22 cellular contexts compared by ENCODE assay signal in the genomic region with DNA sequence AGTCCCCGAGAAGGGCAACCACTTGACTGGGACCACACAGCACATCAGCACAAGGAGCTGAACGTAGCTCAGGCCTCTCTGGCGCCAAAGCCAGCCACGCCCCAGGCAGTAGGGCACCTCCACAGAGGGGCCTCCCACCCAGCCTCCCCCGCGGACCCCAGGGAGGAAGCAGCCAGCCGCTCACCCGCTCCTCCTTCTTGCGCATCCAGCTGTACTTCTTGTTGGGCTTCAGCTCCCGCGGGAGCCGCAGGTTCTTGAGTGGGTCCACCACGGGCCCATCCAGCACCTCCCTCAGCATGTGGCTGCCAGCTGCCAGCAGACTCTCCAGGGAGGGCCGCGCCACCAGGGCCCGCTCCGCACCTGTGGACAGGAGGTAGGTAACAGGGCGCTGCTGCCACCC.
"Had no signal": no experiment of that assay in that cellular context is flagged by ENCODE, and none has a peak within 500 bp of the region (broad histone marks: within the 10 kb centered on the region; RNA-seq: fewer than 3 reads in every experiment).

No MANE protein-coding gene starts in this region.

- H3K27me3 ChIP-seq: hepatocyte, neural progenitor cell, suprapubic skin, thyroid gland, upper lobe of left lung, uterus had no signal

- ATAC-seq: left cardiac atrium; lower lobe of right lung; natural killer cell treated with Interleukin-12 subunit alpha and Interleukin-12 subunit beta and Interleukin-15 and Interleukin-18, amount 100 ng/mL, for 72 hours; sciatic nerve; stimulated activated naive CD8-positive, alpha-beta T cell treated with anti-CD3 and anti-CD28 coated beads, Interleukin-15, Interleukin-2, amounts not matched to agents 100 U/mL and 50 U/mL, for 24 hours had no signal

- H3K4me1 ChIP-seq: neural progenitor cell had no signal

- H3K4me3 ChIP-seq: hepatocyte, left ventricle myocardium inferior, lower lobe of right lung, neural progenitor cell, prostate gland, skin epidermis, suprapubic skin, thyroid gland, upper lobe of left lung, uterus had no signal

- H3K9me3 ChIP-seq: left ventricle myocardium inferior, lower lobe of right lung, prostate gland, suprapubic skin, thyroid gland, upper lobe of left lung, uterus had no signal

- H3K9ac ChIP-seq: neural progenitor cell, parathyroid adenoma had no signal

- H2AFZ ChIP-seq: hepatocyte, neural progenitor cell, parathyroid adenoma had no signal

- DNase-seq: dermis blood vessel endothelial cell; erythroblast; foreskin melanocyte; head of caudate nucleus; kidney; left cardiac atrium; left ventricle myocardium inferior; lower lobe of right lung; occipital lobe; retina; stimulated activated naive CD8-positive, alpha-beta T cell treated with anti-CD3 and anti-CD28 coated beads, Interleukin-15, Interleukin-2, amounts not matched to agents 100 U/mL and 50 U/mL, for 24 hours; thyroid gland; uterus had no signal

- H3K4me2 ChIP-seq: hepatocyte, neural progenitor cell had no signal

- H3K36me3 ChIP-seq: neural progenitor cell, uterus had no signal

- H3K27ac ChIP-seq: hepatocyte, left ventricle myocardium inferior, lower lobe of right lung, neural progenitor cell, parathyroid adenoma, prostate gland, skin epidermis, suprapubic skin, thyroid gland, upper lobe of left lung, uterus had no signal
